ENCODE assay signal across 8 cellular contexts in the genomic region with DNA sequence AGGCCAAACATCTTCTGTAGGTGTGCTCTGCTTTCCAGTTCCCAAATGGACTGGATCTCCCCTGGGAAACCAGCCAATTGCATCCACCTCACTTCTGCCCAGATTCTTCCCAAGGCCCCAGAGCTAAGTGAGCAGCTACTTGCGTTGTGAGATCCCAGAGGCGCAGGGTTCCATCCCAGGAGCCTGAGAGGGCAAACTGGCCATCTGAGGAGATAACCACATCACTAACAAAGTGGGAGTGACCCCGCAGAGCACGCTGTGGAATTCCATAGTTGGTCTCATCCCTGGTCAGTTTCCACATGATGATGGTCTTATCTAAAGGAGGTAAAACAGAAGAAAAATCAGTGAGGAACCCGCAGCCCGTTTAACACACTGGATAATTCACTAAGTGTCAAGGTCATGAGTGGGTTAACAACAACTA. TPM values are rescaled to one million over a fixed set of nuclear protein-coding genes. Genes with fewer than 3 reads are reported as not detected.
DNase-seq lines count a peak whose midpoint lies in the region; ATAC-seq and TF ChIP-seq lines count a peak whose summit lies in the region.

No MANE protein-coding gene starts in this region.

- peak overlapping the region; percentile 99 for H3K27ac Mint-ChIP-seq in activated naive CD4-positive, alpha-beta T cell treated with anti-CD3 and anti-CD28 coated beads, Interleukin-2, amount 50 U/mL, for 24 hours

- H3K27ac ChIP-seq in ascending aorta (peak overlapping the region; percentile 98 to 99), right lobe of liver (peak overlapping the region in 2 of 3 donors; percentile 73 to 87), tibial nerve (peak overlapping the region; percentile 88 to 99 (median 98))

- TF ChIP-seq CTCF in ascending aorta (IDR thresholded peaks at IDR 0.05) (no peak), right lobe of liver (IDR thresholded peaks at IDR 0.05) (no peak), tibial nerve (IDR thresholded peaks at IDR 0.05) (no peak)

- intact Hi-C loops in ascending aorta (cut with DNase I) (loop anchor here (10.0 kb wide), 2 partner anchors 747 to 887 kb away; partner anchors contain the start of genes CNOT6 and GFPT2), right lobe of liver (cut with DNase I) (no loop called here)

- peak overlapping the region; percentile 96 for H3K4me3 Mint-ChIP-seq in activated naive CD4-positive, alpha-beta T cell treated with anti-CD3 and anti-CD28 coated beads, Interleukin-2, amount 50 U/mL, for 24 hours

- H3K4me3 ChIP-seq in ascending aorta (peak overlapping the region; percentile 86 to 91), right lobe of liver (peak overlapping the region; percentile 82 to 94 (median 91)), tibial nerve (peak overlapping the region; percentile 60 to 90 (median 87))

- TF ChIP-seq POLR2A in right lobe of liver (IDR thresholded peaks at IDR 0.05) (no peak), tibial nerve (IDR thresholded peaks at IDR 0.05) (no peak)

- TF ChIP-seq EP300 in tibial nerve (IDR thresholded peaks at IDR 0.05) = no peak

- ATAC-seq in right lobe of liver = no peak

- no peaks in the 10 kb centered on the region for H3K27me3 Mint-ChIP-seq in activated naive CD4-positive, alpha-beta T cell treated with anti-CD3 and anti-CD28 coated beads, Interleukin-2, amount 50 U/mL, for 24 hours

- peaks cover 57% of the 10 kb centered on the region for H3K4me1 Mint-ChIP-seq in activated naive CD4-positive, alpha-beta T cell treated with anti-CD3 and anti-CD28 coated beads, Interleukin-2, amount 50 U/mL, for 24 hours

- no peak for DNase-seq in activated naive CD4-positive, alpha-beta T cell treated with anti-CD3 and anti-CD28 coated beads, Interleukin-2, amount 50 U/mL, for 16 hours
- DNase-seq in ascending aorta (ENCODE audit: low spot score in 2 of 2) = no peak
- no peak for DNase-seq in right lobe of liver
- no peak for DNase-seq in tibial nerve (ENCODE audit: low spot score in 2 of 2)
- DNase-seq in DMS153 (lab: John Stamatoyannopoulos, UW) = no peak
- DNase-seq in ureter (ENCODE audit: low spot score) = no peak
- no peak for DNase-seq in NOMO-1 (lab: John Stamatoyannopoulos, UW; ENCODE audit: unreplicated experiment in 2 of 2)

- H3K36me3 Mint-ChIP-seq in activated naive CD4-positive, alpha-beta T cell treated with anti-CD3 and anti-CD28 coated beads, Interleukin-2, amount 50 U/mL, for 24 hours = peaks cover 42% of the 10 kb centered on the region

- H3K27me3 ChIP-seq in ascending aorta = no peaks in the 10 kb centered on the region
- H3K27me3 ChIP-seq in right lobe of liver = no peaks in the 10 kb centered on the region
- H3K27me3 ChIP-seq in tibial nerve = no peaks in the 10 kb centered on the region

- H3K4me1 ChIP-seq in ascending aorta = peaks cover 20 to 37% of the 10 kb centered on the region in 2 donors
- peaks cover 0 to 30% (median 13%) of the 10 kb centered on the region in 4 donors for H3K4me1 ChIP-seq in right lobe of liver
- H3K4me1 ChIP-seq in tibial nerve = peaks cover 3 to 53% (median 33%) of the 10 kb centered on the region in 4 donors

- H3K9me3 Mint-ChIP-seq in activated naive CD4-positive, alpha-beta T cell treated with anti-CD3 and anti-CD28 coated beads, Interleukin-2, amount 50 U/mL, for 24 hours = no peaks in the 10 kb centered on the region

- H3K36me3 ChIP-seq in ascending aorta (peaks cover 52 to 53% of the 10 kb centered on the region in 2 donors), right lobe of liver (peaks cover 26 to 51% (median 43%) of the 10 kb centered on the region in 4 donors), tibial nerve (peaks cover 24 to 52% (median 27%) of the 10 kb centered on the region in 3 donors)

- 27% methylated on average over 6 of the region's 6 CpGs for WGBS in right lobe of liver (ENCODE audit: insufficient coverage, low coverage, low lambda C conversion rate, missing lambda C conversion rate)
- WGBS in tibial nerve, 2 donors = 32 to 37% methylated on average over 6 of the region's 6 CpGs

- H3K9me3 ChIP-seq in ascending aorta (no peaks in the 10 kb centered on the region), right lobe of liver (no peaks in the 10 kb centered on the region), tibial nerve (no peaks in the 10 kb centered on the region)

RNA-seq across cellular contexts. Expression of gene RACK1, which starts 1.7 kb away (rescaled TPM):
- total RNA-seq in ascending aorta (2,870 TPM), right lobe of liver (1,000 to 10,000 TPM in 2 of 6 experiments, 100 to 1,000 TPM in 4; 470 to 1,156 (median 552) TPM), tibial nerve (1,000 to 10,000 TPM; 1,722 to 2,174 (median 1,870) TPM), ureter (1,824 TPM)

RNA-seq across cellular contexts. Expression of gene TRIM52, which starts 18.9 kb away (rescaled TPM):
- total RNA-seq in ascending aorta (21.2 TPM), right lobe of liver (1 to 10 TPM; 2.8 to 6.5 (median 4.6) TPM), tibial nerve (10 to 100 TPM; 12.3 to 20.3 (median 16.4) TPM), ureter (22.5 TPM)

RNA-seq across cellular contexts. Expression of gene TRIM41, which starts 19.0 kb away (rescaled TPM):
- total RNA-seq in ascending aorta (105 TPM), right lobe of liver (10 to 100 TPM in 4 of 6 experiments, 1 to 10 TPM in 2; 7.3 to 20.6 (median 15.9) TPM), tibial nerve (10 to 100 TPM; 17.9 to 25.7 (median 22.7) TPM), ureter (34.5 TPM)

RNA-seq across cellular contexts. Expression of gene TRIM7, which starts 37.0 kb away (rescaled TPM):
- 6.1 TPM for total RNA-seq in ascending aorta
- total RNA-seq in right lobe of liver = 1 to 10 TPM in 1 of 6 experiments, under 1 TPM in 4, not detected in 1; 0.07 to 1.4 (median 0.26) TPM
- 10 to 100 TPM in 3 of 4 donors, 1 to 10 TPM in 1; 3.7 to 12.1 (median 10.6) TPM for total RNA-seq in tibial nerve
- 3.0 TPM for total RNA-seq in ureter
